Comparison of ENCODE assay signal across 18 cellular contexts in genomic region chr9:6183227-6183551, GRCh38. TPM values are rescaled to one million over a fixed set of nuclear protein-coding genes. Genes with fewer than 3 reads are reported as not detected.
DNase-seq lines count a peak whose midpoint lies in the region; ATAC-seq and TF ChIP-seq lines count a peak whose summit lies in the region.
"Had no signal": no experiment of that assay in that cellular context is flagged by ENCODE, and none has a peak within 500 bp of the region (broad histone marks: within the 10 kb centered on the region; RNA-seq: fewer than 3 reads in every experiment).

No MANE protein-coding gene starts in this region.

- H3K36me3 Mint-ChIP-seq in type B pancreatic cell = no peaks in the 10 kb centered on the region
- H3K36me3 Mint-ChIP-seq: CD8-positive, alpha-beta memory T cell had no signal

- DNase-seq in NCI-H345 treated with DMSO at 0.1 percent for 48 hours (lab: John Stamatoyannopoulos, UW; ENCODE audit: unreplicated experiment) = peak; percentile 17
- DNase-seq in NCI-H345 (lab: John Stamatoyannopoulos, UW) = no peak
- peak; percentile 3 for DNase-seq in NCI-H460 (ENCODE audit: extremely low read depth, low read depth)
- no peak for DNase-seq in type B pancreatic cell (ENCODE audit: extremely low spot score, unreplicated experiment)
- DNase-seq in stimulated activated CD4-positive, alpha-beta T cell treated with anti-CD3 and anti-CD28 coated beads, Interleukin-2, amount 100 ng/mL, for 48 hours = no peak
- DNase-seq: CD8-positive, alpha-beta memory T cell; GF-D8; NCI-H1092 treated with DMSO at 0.1 percent for 48 hours; NCI-H1694; NCI-H446 treated with DMSO at 0.1 percent for 48 hours; NK-92 treated with Interleukin-12 subunit alpha and Interleukin-12 subunit beta, amount 100 ng/mL, for 24 hours; T-helper 17 cell had no signal

- no peaks in the 10 kb centered on the region for H3K4me1 Mint-ChIP-seq in type B pancreatic cell (ENCODE audit: unreplicated experiment)

- peaks cover 3% of the 10 kb centered on the region for H3K9me3 ChIP-seq in iPS-15b (ENCODE audit: control insufficient read depth, insufficient read depth, low read length)

- H3K9ac ChIP-seq in iPS-15b (ENCODE audit: low read depth, low read length) = peak overlapping the region; percentile 81
- H3K9ac ChIP-seq: BLaER1 treated with 17β-estradiol and CSF1 and Interleukin-3, amounts not matched to agents 10 nM and 100 nM had no signal

- no peaks in the 10 kb centered on the region for H3K9me3 Mint-ChIP-seq in type B pancreatic cell

- H3K27me3 ChIP-seq in iPS-15b (ENCODE audit: control insufficient read depth, insufficient read depth, low read length) = no peaks in the 10 kb centered on the region
- H3K27me3 ChIP-seq: BLaER1 treated with 17β-estradiol and CSF1 and Interleukin-3, amounts not matched to agents 10 nM and 100 nM had no signal

- no peaks in the 10 kb centered on the region for H3K36me3 ChIP-seq in iPS-15b (ENCODE audit: control insufficient read depth, insufficient read depth, low read length)
- H3K36me3 ChIP-seq: BLaER1 treated with 17β-estradiol and CSF1 and Interleukin-3, amounts not matched to agents 10 nM and 100 nM had no signal

- H3K4me3 Mint-ChIP-seq in type B pancreatic cell = peak overlapping the region; percentile 67
- H3K4me3 Mint-ChIP-seq: CD8-positive, alpha-beta memory T cell; T-helper 17 cell had no signal

- no peak overlapping the region for H3K27ac Mint-ChIP-seq in type B pancreatic cell
- H3K27ac Mint-ChIP-seq: CD8-positive, alpha-beta memory T cell; T-helper 17 cell had no signal

- TF ChIP-seq CTCF in type B pancreatic cell (conservative IDR thresholded peaks at IDR 0.05) = no peak

- no peaks in the 10 kb centered on the region for H3K27me3 Mint-ChIP-seq in type B pancreatic cell

- peak overlapping the region; percentile 60 for H3K4me3 ChIP-seq in iPS-15b (ENCODE audit: low read depth, low read length)
- H3K4me3 ChIP-seq: BLaER1 treated with 17β-estradiol and CSF1 and Interleukin-3, amounts not matched to agents 10 nM and 100 nM had no signal

- ATAC-seq in HG02884 (IDR thresholded peaks at IDR 0.05; ENCODE audit: unreplicated experiment) (no peak), HG02763 (IDR thresholded peaks at IDR 0.05; ENCODE audit: unreplicated experiment) (no peak)
- ATAC-seq: Right ventricle myocardium inferior, T-helper 17 cell had no signal

- H3K4me1 ChIP-seq in iPS-15b (ENCODE audit: control insufficient read depth, insufficient read depth, low read length) = no peaks in the 10 kb centered on the region
- H3K4me1 ChIP-seq: BLaER1 treated with 17β-estradiol and CSF1 and Interleukin-3, amounts not matched to agents 10 nM and 100 nM had no signal

RNA-seq across cellular contexts. Expression of gene IL33, which starts 32.4 kb away (rescaled TPM):
- total RNA-seq in NCI-H460 (2014; rRNA removed; shearing (Covaris generic)) = not detected in 2 replicates
- not detected in 2 replicates for polyA plus RNA-seq in NCI-H460 (2014; cell fraction: nucleus; rRNA removed)
- total RNA-seq in type B pancreatic cell (ENCODE audit: low replicate concordance) = 0.67 and 13.3 TPM in 2 replicates
- total RNA-seq: CD8-positive, alpha-beta memory T cell; HT1080; T-helper 17 cell had no signal
- polyA plus RNA-seq: CD8-positive, alpha-beta memory T cell had no signal

Comparison
In these comparisons a context has a peak if more than half of its experiments do, and no peak if none do; other contexts are left out.
1. DNase-seq: peak in NCI-H345 treated with DMSO at 0.1 percent for 48 hours (single experiment) and NCI-H460 (single experiment); none in NCI-H345 (single experiment), type B pancreatic cell (single experiment) and stimulated activated CD4-positive, alpha-beta T cell treated with anti-CD3 and anti-CD28 coated beads, Interleukin-2, amount 100 ng/mL, for 48 hours (0 of 2).